In genomic region chr2:47276061-47276460, GRCh38 we compare ENCODE assay signal across 7 cellular contexts.
"Had no signal": no experiment of that assay in that cellular context is flagged by ENCODE, and none has a peak within 500 bp of the region (broad histone marks: within the 10 kb centered on the region; RNA-seq: fewer than 3 reads in every experiment).

No MANE protein-coding gene starts in this region.

- H3K4me3 ChIP-seq: K562 had no signal

- H3K27ac Mint-ChIP-seq: IgD-negative memory B cell had no signal

- DNase-seq: IMR-90, KBM-7, KG1 had no signal

- H3K36me3 Mint-ChIP-seq: IgD-negative memory B cell had no signal

- H3K27me3 Mint-ChIP-seq: IgD-negative memory B cell had no signal

- ATAC-seq: HepG2, K562 had no signal

- H3K4me3 Mint-ChIP-seq: IgD-negative memory B cell had no signal

- H3K27ac ChIP-seq: HL-60 had no signal

- H3K9me3 Mint-ChIP-seq: IgD-negative memory B cell had no signal
